12 cellular contexts compared by ENCODE assay signal in the genomic region with DNA sequence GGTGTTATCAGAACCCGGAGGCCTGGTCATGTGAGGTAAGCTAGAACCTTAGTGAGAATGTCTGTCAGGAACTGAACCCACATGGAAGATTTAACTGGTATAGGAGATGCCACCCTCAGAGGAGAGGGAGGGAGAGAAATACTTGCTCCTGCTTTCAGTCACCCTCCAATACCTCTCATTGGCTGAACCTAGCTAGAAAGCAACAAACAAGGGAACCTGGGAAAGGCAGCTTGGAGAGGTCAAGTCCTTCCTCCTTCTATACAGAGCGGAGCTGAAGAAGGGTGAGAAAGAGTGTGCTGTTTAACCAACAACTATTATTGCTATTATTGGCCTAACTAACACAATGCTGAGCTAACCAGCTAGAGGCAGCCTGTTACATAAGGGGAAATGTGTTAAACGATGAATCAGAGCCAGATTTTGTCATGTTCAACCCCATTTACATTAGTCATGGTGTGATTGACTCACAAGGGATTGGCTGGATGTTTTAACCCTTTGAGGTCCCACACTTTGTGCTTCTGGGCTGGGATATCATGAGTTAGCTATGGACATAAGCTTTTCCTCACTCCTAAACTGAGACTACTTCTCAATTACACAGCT.
DNase-seq lines count a peak whose midpoint lies in the region; ATAC-seq and TF ChIP-seq lines count a peak whose summit lies in the region.
"Had no signal": no experiment of that assay in that cellular context is flagged by ENCODE, and none has a peak within 500 bp of the region (broad histone marks: within the 10 kb centered on the region; RNA-seq: fewer than 3 reads in every experiment).

No MANE protein-coding gene starts in this region.

- H3K36me3 Mint-ChIP-seq in GM23338 (ENCODE audit: low read depth) (no peaks in the 10 kb centered on the region), immature natural killer cell (no peaks in the 10 kb centered on the region)
- H3K36me3 Mint-ChIP-seq: activated naive CD4-positive, alpha-beta T cell treated with anti-CD3 and anti-CD28 coated beads, Interleukin-2, amount 50 U/mL, for 72 hours had no signal

- H3F3A ChIP-seq in GM23338 (replicated peaks; ENCODE audit: low read depth) (no peaks in the 10 kb centered on the region), PC-9 (ENCODE audit: insufficient read depth, low read depth) (peaks cover 13% of the 10 kb centered on the region; the same call in 1 of the 2 replicates)

- no peak overlapping the region for H3K4me3 Mint-ChIP-seq in GM23338
- no peak overlapping the region for H3K4me3 Mint-ChIP-seq in immature natural killer cell

- DNase-seq in GM23338 (ENCODE audit: low spot score) (no peak), PC-9 (peak; percentile 6 to 80), fibroblast of gingiva (ENCODE audit: low read depth) (peak; percentile 35), skeletal muscle cell (ENCODE audit: low read depth) (peak; percentile 62), immature natural killer cell (no peak)
- DNase-seq: activated CD4-positive, alpha-beta T cell treated with anti-CD3 and anti-CD28 coated beads for 48 hours; NCI-H1436 treated with DMSO at 0.1 percent for 48 hours; OCI-M1 had no signal

- POLR2A ChIA-PET in PC-9 (lab: Charles Lee; ENCODE audit: unreplicated experiment): no interaction called here

- H3K27ac Mint-ChIP-seq in GM23338 (no peak overlapping the region), immature natural killer cell (no peak overlapping the region)
- H3K27ac Mint-ChIP-seq: activated naive CD4-positive, alpha-beta T cell treated with anti-CD3 and anti-CD28 coated beads, Interleukin-2, amount 50 U/mL, for 72 hours had no signal

- no peaks in the 10 kb centered on the region for H3K4me1 ChIP-seq in GM23338 (ENCODE audit: insufficient read depth)
- peaks cover 20% of the 10 kb centered on the region for H3K4me1 ChIP-seq in PC-9 (replicated peaks; ENCODE audit: insufficient read depth)
- H3K4me1 ChIP-seq: esophagus muscularis mucosa had no signal

- no peaks in the 10 kb centered on the region for H3K27me3 Mint-ChIP-seq in GM23338 (ENCODE audit: insufficient read depth, low read depth, poor library complexity)
- peaks cover 0 to 7% (median 3%) of the 10 kb centered on the region in 3 donors for H3K27me3 Mint-ChIP-seq in immature natural killer cell (ENCODE audit: low read depth in 3 of 3)

- intact Hi-C loops in PC-9 (cut with micrococcal nuclease; ENCODE audit: unreplicated experiment): no loop called here

- H3K4me2 ChIP-seq in GM23338 (no peak overlapping the region), PC-9 (peak overlapping the region; percentile 55)

- no peaks in the 10 kb centered on the region for H4K20me1 ChIP-seq in GM23338 (replicated peaks; ENCODE audit: insufficient read depth)
- no peaks in the 10 kb centered on the region for H4K20me1 ChIP-seq in PC-9 (ENCODE audit: insufficient read depth)

- H3K36me3 ChIP-seq in GM23338 (ENCODE audit: insufficient read depth) (no peaks in the 10 kb centered on the region), PC-9 (ENCODE audit: low read depth) (no peaks in the 10 kb centered on the region)
- H3K36me3 ChIP-seq: esophagus muscularis mucosa had no signal

- ATAC-seq in GM23338 (no peak), HG03439 (IDR thresholded peaks at IDR 0.05; ENCODE audit: unreplicated experiment) (no peak), GM21825 (IDR thresholded peaks at IDR 0.05; ENCODE audit: unreplicated experiment) (no peak)

- H3K27me3 ChIP-seq in GM23338 (ENCODE audit: insufficient read depth) (no peaks in the 10 kb centered on the region), PC-9 (ENCODE audit: insufficient read depth, low read depth) (no peaks in the 10 kb centered on the region)
- H3K27me3 ChIP-seq: esophagus muscularis mucosa had no signal

- no peak overlapping the region for H3K4me3 ChIP-seq in GM23338
- H3K4me3 ChIP-seq in PC-9: no peak overlapping the region
- H3K4me3 ChIP-seq in skeletal muscle cell (ENCODE audit: low read depth, low read length): no peak overlapping the region
- H3K4me3 ChIP-seq: esophagus muscularis mucosa had no signal

- H3K27ac ChIP-seq in GM23338 (ENCODE audit: low read depth) (no peak overlapping the region), PC-9 (peak overlapping the region; percentile 82)
- H3K27ac ChIP-seq: esophagus muscularis mucosa had no signal

- H3K4me1 Mint-ChIP-seq in GM23338 (peaks cover 12% of the 10 kb centered on the region; the same call in 2 of the 3 replicates), immature natural killer cell (peaks cover 0 to 7% of the 10 kb centered on the region in 2 donors)

- H3K9me3 ChIP-seq in PC-9 (ENCODE audit: insufficient read depth, low read depth): no peaks in the 10 kb centered on the region
- H3K9me3 ChIP-seq: esophagus muscularis mucosa had no signal

- BruUV-seq in PC-9 (replicated peaks; lab: Mats Ljungman, UMichigan): TSS peak; percentile 33

- CTCF ChIA-PET in PC-9 (lab: Charles Lee): interaction anchor here (0.9 kb wide), 1 partner anchor 347 kb away, joined by 4 read pairs; no protein-coding TSS in a partner anchor

- no peaks in the 10 kb centered on the region for H3K9me2 ChIP-seq in GM23338 (ENCODE audit: insufficient read depth)
- no peaks in the 10 kb centered on the region for H3K9me2 ChIP-seq in PC-9 (ENCODE audit: insufficient read depth)

- H2AFZ ChIP-seq in GM23338: 0 out of 2 replicates have a peak overlapping the region, but pooled peaks have one; percentile 38
- 0 out of 2 replicates have a peak overlapping the region, but pooled peaks have one; percentile 48 for H2AFZ ChIP-seq in PC-9

- no peak for TF ChIP-seq CTCF in GM23338 (conservative IDR thresholded peaks at IDR 0.05; ENCODE audit: low read depth in 2 of 2)
- TF ChIP-seq CTCF in PC-9 (conservative IDR thresholded peaks at IDR 0.05): no peak

- H3K79me2 ChIP-seq in GM23338 (replicated peaks; ENCODE audit: insufficient read depth) (no peaks in the 10 kb centered on the region), PC-9 (ENCODE audit: low read depth) (no peaks in the 10 kb centered on the region)

- H3K9me3 Mint-ChIP-seq in GM23338 (no peaks in the 10 kb centered on the region), immature natural killer cell (no peaks in the 10 kb centered on the region)
- H3K9me3 Mint-ChIP-seq: activated naive CD4-positive, alpha-beta T cell treated with anti-CD3 and anti-CD28 coated beads, Interleukin-2, amount 50 U/mL, for 72 hours had no signal

TF ChIP-seq in GM23338, 12 proteins besides CTCF, POLR2A, EP300 and RAD21 (continues in another document):
- no peak for TF ChIP-seq NANOG (IDR thresholded peaks at IDR 0.05; ENCODE audit: borderline replicate concordance)
- no peak for TF ChIP-seq EZH2phosphoT487 (IDR thresholded peaks at IDR 0.05; ENCODE audit: unreplicated experiment)
- TF ChIP-seq STAT1 (IDR thresholded peaks at IDR 0.05; ENCODE audit: unreplicated experiment): no peak
- TF ChIP-seq JUNB (IDR thresholded peaks at IDR 0.05; ENCODE audit: unreplicated experiment): no peak
- no peak for TF ChIP-seq CREB1 (CRISPR knock-in tag; IDR thresholded peaks at IDR 0.05; ENCODE audit: low read depth)
- no peak for TF ChIP-seq ZNF331 (CRISPR knock-in tag; IDR thresholded peaks at IDR 0.05; ENCODE audit: low read depth)
- TF ChIP-seq, protein P1, sequence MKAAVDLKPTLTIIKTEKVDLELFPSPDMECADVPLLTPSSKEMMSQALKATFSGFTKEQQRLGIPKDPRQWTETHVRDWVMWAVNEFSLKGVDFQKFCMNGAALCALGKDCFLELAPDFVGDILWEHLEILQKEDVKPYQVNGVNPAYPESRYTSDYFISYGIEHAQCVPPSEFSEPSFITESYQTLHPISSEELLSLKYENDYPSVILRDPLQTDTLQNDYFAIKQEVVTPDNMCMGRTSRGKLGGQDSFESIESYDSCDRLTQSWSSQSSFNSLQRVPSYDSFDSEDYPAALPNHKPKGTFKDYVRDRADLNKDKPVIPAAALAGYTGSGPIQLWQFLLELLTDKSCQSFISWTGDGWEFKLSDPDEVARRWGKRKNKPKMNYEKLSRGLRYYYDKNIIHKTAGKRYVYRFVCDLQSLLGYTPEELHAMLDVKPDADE (IDR thresholded peaks at IDR 0.05): no peak

Comparison
In these comparisons a context has a peak if more than half of its experiments do, and no peak if none do; other contexts are left out.
1. DNase-seq: peak in PC-9 (2 of 2), fibroblast of gingiva (single experiment) and skeletal muscle cell (single experiment); none in GM23338 (single experiment) and immature natural killer cell (0 of 3).